Comparison of ENCODE assay signal across 22 cellular contexts in genomic region chr6:149410557-149410956, GRCh38. TPM values are rescaled to one million over a fixed set of nuclear protein-coding genes. Genes with fewer than 3 reads are reported as not detected.
DNase-seq lines count a peak whose midpoint lies in the region; ATAC-seq and TF ChIP-seq lines count a peak whose summit lies in the region.
"Had no signal": no experiment of that assay in that cellular context is flagged by ENCODE, and none has a peak within 500 bp of the region (broad histone marks: within the 10 kb centered on the region; RNA-seq: fewer than 3 reads in every experiment).

No MANE protein-coding gene starts in this region.

- intact Hi-C loops in heart right ventricle (cut with DNase I) = loop anchor here in 2 of 10 donors (2.0 to 10.0 kb wide), 3 partner anchors 92 to 216 kb away; partner anchors contain the start of gene TAB2 (in 1 of the 2)
- intact Hi-C loops in gastrocnemius medialis (cut with DNase I; ENCODE audit: low total_unique reads) = loop anchor here (2.0 kb wide), 2 partner anchors 72 to 94 kb away; partner anchors contain the start of gene TAB2
- intact Hi-C loops in CD4-positive, alpha-beta memory T cell (cut with micrococcal nuclease) = no loop called here

- H3K9me3 ChIP-seq in heart right ventricle (no peaks in the 10 kb centered on the region), gastrocnemius medialis (no peaks in the 10 kb centered on the region)
- H3K9me3 ChIP-seq in CD4-positive, alpha-beta memory T cell (ENCODE audit: control insufficient read depth in 1 of 2, low read length in 2 of 2) = no peaks in the 10 kb centered on the region

- POLR2A ChIA-PET in activated CD8-positive, alpha-beta T cell treated with anti-CD3 and anti-CD28 coated beads, Interleukin-2, amount 10 ng/mL, durations not matched to agents 7 days and 5 days (lab: Charles Lee) = no interaction called here
- POLR2A ChIA-PET in CD4-positive, alpha-beta memory T cell (lab: Charles Lee; ENCODE audit: partially characterized antibody) = interaction anchor here (1.6 kb wide), 1 partner anchor 92 kb away, joined by 5 read pairs; no protein-coding TSS in a partner anchor

- ATAC-seq in activated CD8-positive, alpha-beta T cell treated with anti-CD3 and anti-CD28 coated beads, Interleukin-2, amount 10 ng/mL, durations not matched to agents 7 days and 5 days = no peak
- peak in 7 of 8 donors; percentile 12 to 84 (median 74) for ATAC-seq in heart right ventricle
- ATAC-seq in gastrocnemius medialis = peak; percentile 91 to 98
- ATAC-seq: left lobe of liver had no signal

- CTCF ChIA-PET in activated naive CD4-positive, alpha-beta T cell treated with anti-CD3 and anti-CD28 coated beads, Interleukin-2, amount 10 ng/mL, durations not matched to agents 7 days and 5 days (lab: Charles Lee) = interaction anchor here (0.6 to 1.3 kb wide), 4 partner anchors 16 to 382 kb away, joined by 3 to 4 read pairs (median 3); no protein-coding TSS in a partner anchor
- CTCF ChIA-PET in activated CD8-positive, alpha-beta T cell treated with anti-CD3 and anti-CD28 coated beads, Interleukin-2, amount 10 ng/mL, durations not matched to agents 7 days and 5 days (lab: Charles Lee) = interaction anchor here (1.4 to 2.2 kb wide), 3 partner anchors 17 to 382 kb away, joined by 4 to 7 read pairs (median 5); no protein-coding TSS in a partner anchor
- CTCF ChIA-PET in CD4-positive, alpha-beta memory T cell (lab: Charles Lee; ENCODE audit: partially characterized antibody) = interaction anchor here (0.6 to 2.4 kb wide), 4 partner anchors 10 to 236 kb away, joined by 3 to 9 read pairs (median 5); no protein-coding TSS in a partner anchor

- TF ChIP-seq POLR2A in gastrocnemius medialis (IDR thresholded peaks at IDR 0.05) = peak in 1 of 2 donors; percentile 12

- peak overlapping the region; percentile 14 for H3K27ac Mint-ChIP-seq in activated naive CD4-positive, alpha-beta T cell treated with anti-CD3 and anti-CD28 coated beads, Interleukin-2, amount 10 ng/mL, durations not matched to agents 7 days and 5 days
- H3K27ac Mint-ChIP-seq in activated CD8-positive, alpha-beta T cell treated with anti-CD3 and anti-CD28 coated beads, Interleukin-2, amount 10 ng/mL, durations not matched to agents 7 days and 5 days = peak overlapping the region; percentile 11
- H3K27ac Mint-ChIP-seq in CD4-positive, alpha-beta memory T cell = peak overlapping the region in 2 of 7 donors; percentile 41 to 43
- H3K27ac Mint-ChIP-seq: dendritic cell treated with granulocyte-macrophage colony-stimulating factor and Interleukin-4, amounts not matched to agents 40 ng/mL and 50 ng/mL, for 4 days; IgD-negative memory B cell had no signal

- no peak for TF ChIP-seq CTCF in heart right ventricle (IDR thresholded peaks at IDR 0.05)
- no peak for TF ChIP-seq CTCF in gastrocnemius medialis (IDR thresholded peaks at IDR 0.05 in 4 of 5, conservative IDR thresholded peaks at IDR 0.05 in 1 of 5)

- peaks cover 10% of the 10 kb centered on the region for H3K4me1 Mint-ChIP-seq in activated naive CD4-positive, alpha-beta T cell treated with anti-CD3 and anti-CD28 coated beads, Interleukin-2, amount 10 ng/mL, durations not matched to agents 7 days and 5 days
- H3K4me1 Mint-ChIP-seq in activated CD8-positive, alpha-beta T cell treated with anti-CD3 and anti-CD28 coated beads, Interleukin-2, amount 10 ng/mL, durations not matched to agents 7 days and 5 days (ENCODE audit: low read depth) = peaks cover 9% of the 10 kb centered on the region
- peaks cover under 1 to 16% (median 6%) of the 10 kb centered on the region in 4 donors for H3K4me1 Mint-ChIP-seq in CD4-positive, alpha-beta memory T cell

- H3K27me3 Mint-ChIP-seq in activated naive CD4-positive, alpha-beta T cell treated with anti-CD3 and anti-CD28 coated beads, Interleukin-2, amount 10 ng/mL, durations not matched to agents 7 days and 5 days = no peaks in the 10 kb centered on the region
- no peaks in the 10 kb centered on the region for H3K27me3 Mint-ChIP-seq in activated CD8-positive, alpha-beta T cell treated with anti-CD3 and anti-CD28 coated beads, Interleukin-2, amount 10 ng/mL, durations not matched to agents 7 days and 5 days (ENCODE audit: low read depth)
- no peaks in the 10 kb centered on the region for H3K27me3 Mint-ChIP-seq in CD4-positive, alpha-beta memory T cell
- H3K27me3 Mint-ChIP-seq: dendritic cell treated with granulocyte-macrophage colony-stimulating factor and Interleukin-4, amounts not matched to agents 40 ng/mL and 50 ng/mL, for 4 days; IgD-negative memory B cell had no signal

- DNase-seq in activated naive CD4-positive, alpha-beta T cell treated with anti-CD3 and anti-CD28 coated beads, Interleukin-2, amount 10 ng/mL, durations not matched to agents 7 days and 5 days = no peak
- DNase-seq in activated naive CD4-positive, alpha-beta T cell treated with Interleukin-2 at 50 U/mL for 16 hours = no peak
- DNase-seq in activated CD8-positive, alpha-beta T cell treated with anti-CD3 and anti-CD28 coated beads, Interleukin-2, amount 10 ng/mL, durations not matched to agents 7 days and 5 days = no peak
- DNase-seq in heart right ventricle (no peak), gastrocnemius medialis (peak; percentile 21 to 37), NCI-H524 (lab: John Stamatoyannopoulos, UW) (no peak), NCI-H1105 (lab: John Stamatoyannopoulos, UW) (no peak)
- DNase-seq in CD4-positive, alpha-beta memory T cell = no peak
- DNase-seq: midbrain, MM.1S, NCI-H1694, NCI-H2171 treated with DMSO at 0.1 percent for 48 hours, NCI-H69, posterior cingulate gyrus, WERI-Rb-1 had no signal

- no peaks in the 10 kb centered on the region for H3K27me3 ChIP-seq in heart right ventricle
- no peaks in the 10 kb centered on the region for H3K27me3 ChIP-seq in gastrocnemius medialis
- H3K27me3 ChIP-seq in CD4-positive, alpha-beta memory T cell (ENCODE audit: insufficient read depth, low read length) = no peaks in the 10 kb centered on the region
- H3K27me3 ChIP-seq: BLaER1 treated with 17β-estradiol and CSF1 and Interleukin-3, amounts not matched to agents 10 nM and 100 nM had no signal

- H3K4me1 ChIP-seq in heart right ventricle (peaks cover 0 to 31% (median 6%) of the 10 kb centered on the region in 9 donors), gastrocnemius medialis (peaks cover 10 to 16% of the 10 kb centered on the region in 2 donors)
- H3K4me1 ChIP-seq in CD4-positive, alpha-beta memory T cell (ENCODE audit: insufficient read depth, low read length) = no peaks in the 10 kb centered on the region

- H3K27ac ChIP-seq in heart right ventricle (peak overlapping the region in 5 of 10 donors; percentile 2 to 54 (median 13)), gastrocnemius medialis (peak overlapping the region; percentile 56 to 71 (median 68))
- H3K27ac ChIP-seq in CD4-positive, alpha-beta memory T cell (ENCODE audit: low read depth, low read length) = no peak overlapping the region
- H3K27ac ChIP-seq: BLaER1 treated with 17β-estradiol and CSF1 and Interleukin-3, amounts not matched to agents 10 nM and 100 nM; HL-60; RWPE1; WERI-Rb-1 had no signal

- H3K4me3 ChIP-seq in heart right ventricle = no peak overlapping the region
- H3K4me3 ChIP-seq in gastrocnemius medialis = no peak overlapping the region
- no peak overlapping the region for H3K4me3 ChIP-seq in CD4-positive, alpha-beta memory T cell (ENCODE audit: low read length in 2 of 2)
- H3K4me3 ChIP-seq: BLaER1 treated with 17β-estradiol and CSF1 and Interleukin-3, amounts not matched to agents 10 nM and 100 nM had no signal

- no peak overlapping the region for H3K4me3 Mint-ChIP-seq in activated naive CD4-positive, alpha-beta T cell treated with anti-CD3 and anti-CD28 coated beads, Interleukin-2, amount 10 ng/mL, durations not matched to agents 7 days and 5 days
- no peak overlapping the region for H3K4me3 Mint-ChIP-seq in activated CD8-positive, alpha-beta T cell treated with anti-CD3 and anti-CD28 coated beads, Interleukin-2, amount 10 ng/mL, durations not matched to agents 7 days and 5 days
- no peak overlapping the region for H3K4me3 Mint-ChIP-seq in CD4-positive, alpha-beta memory T cell
- H3K4me3 Mint-ChIP-seq: dendritic cell treated with granulocyte-macrophage colony-stimulating factor and Interleukin-4, amounts not matched to agents 40 ng/mL and 50 ng/mL, for 4 days; IgD-negative memory B cell had no signal

- peaks cover 65% of the 10 kb centered on the region for H3K36me3 Mint-ChIP-seq in activated naive CD4-positive, alpha-beta T cell treated with anti-CD3 and anti-CD28 coated beads, Interleukin-2, amount 10 ng/mL, durations not matched to agents 7 days and 5 days
- H3K36me3 Mint-ChIP-seq in activated CD8-positive, alpha-beta T cell treated with anti-CD3 and anti-CD28 coated beads, Interleukin-2, amount 10 ng/mL, durations not matched to agents 7 days and 5 days (ENCODE audit: low read depth) = peaks cover 71% of the 10 kb centered on the region
- H3K36me3 Mint-ChIP-seq in CD4-positive, alpha-beta memory T cell = peaks cover 35 to 46% of the 10 kb centered on the region in 2 donors
- H3K36me3 Mint-ChIP-seq: IgD-negative memory B cell had no signal

- H3K36me3 ChIP-seq in heart right ventricle (peaks cover 0 to 47% (median 7%) of the 10 kb centered on the region in 9 donors), gastrocnemius medialis (peaks cover 0 to 11% of the 10 kb centered on the region in 2 donors)
- peaks cover 30% of the 10 kb centered on the region for H3K36me3 ChIP-seq in CD4-positive, alpha-beta memory T cell (ENCODE audit: insufficient read depth, low read length)

- in situ Hi-C loops in gastrocnemius medialis (cut with MboI; ENCODE audit: low sequenced_read_pairs in 4 of 4) = loop anchor here in 1 of 4 donors (25.0 kb wide), 1 partner anchor 98 kb away; the partner anchor contains the start of gene TAB2

- H3K9me3 Mint-ChIP-seq in activated naive CD4-positive, alpha-beta T cell treated with anti-CD3 and anti-CD28 coated beads, Interleukin-2, amount 10 ng/mL, durations not matched to agents 7 days and 5 days = peaks cover under 1% of the 10 kb centered on the region
- H3K9me3 Mint-ChIP-seq in activated CD8-positive, alpha-beta T cell treated with anti-CD3 and anti-CD28 coated beads, Interleukin-2, amount 10 ng/mL, durations not matched to agents 7 days and 5 days (ENCODE audit: insufficient read depth) = no peaks in the 10 kb centered on the region
- peaks cover 0 to 1% (median 0%) of the 10 kb centered on the region in 8 donors for H3K9me3 Mint-ChIP-seq in CD4-positive, alpha-beta memory T cell
- H3K9me3 Mint-ChIP-seq: dendritic cell treated with granulocyte-macrophage colony-stimulating factor and Interleukin-4, amounts not matched to agents 40 ng/mL and 50 ng/mL, for 4 days; IgD-negative memory B cell had no signal

RNA-seq across cellular contexts. Expression of gene SUMO4, which starts 10.5 kb away (rescaled TPM):
- 10 to 100 TPM; 10.1 TPM for total RNA-seq in activated CD8-positive, alpha-beta T cell treated with anti-CD3 and anti-CD28 coated beads, Interleukin-2, amount 10 ng/mL, durations not matched to agents 7 days and 5 days
- total RNA-seq in heart right ventricle = under 1 TPM in 9 of 10 donors, not detected in 1; 0.24 to 0.68 (median 0.37) TPM
- polyA plus RNA-seq in heart right ventricle = under 1 TPM; 0.06 to 0.37 TPM
- 1 to 10 TPM in 1 of 4 donors, under 1 TPM in 1, not detected in 2; 0.33 to 6.3 TPM for total RNA-seq in gastrocnemius medialis
- total RNA-seq in CD4-positive, alpha-beta memory T cell = 10 to 100 TPM in 1 of 2 experiments, 1 to 10 TPM in 1; 6.8 to 10.0 TPM
- polyA plus RNA-seq in CD4-positive, alpha-beta memory T cell = 1 to 10 TPM in 1 of 2 donors, not detected in 1; 2.2 TPM
- polyA plus RNA-seq: neural cell had no signal

Comparison
In these comparisons a context has a peak if more than half of its experiments do, and no peak if none do; other contexts are left out.
1. DNase-seq: peak in gastrocnemius medialis (2 of 2); none in activated naive CD4-positive, alpha-beta T cell treated with anti-CD3 and anti-CD28 coated beads, Interleukin-2, amount 10 ng/mL, durations not matched to agents 7 days and 5 days (single experiment), activated naive CD4-positive, alpha-beta T cell treated with Interleukin-2 at 50 U/mL for 16 hours (single experiment), activated CD8-positive, alpha-beta T cell treated with anti-CD3 and anti-CD28 coated beads, Interleukin-2, amount 10 ng/mL, durations not matched to agents 7 days and 5 days (single experiment), heart right ventricle (0 of 2), NCI-H524 (0 of 2), NCI-H1105 (single experiment) and CD4-positive, alpha-beta memory T cell (0 of 5).